ENCODE assay signal across 32 cellular contexts in the genomic region with DNA sequence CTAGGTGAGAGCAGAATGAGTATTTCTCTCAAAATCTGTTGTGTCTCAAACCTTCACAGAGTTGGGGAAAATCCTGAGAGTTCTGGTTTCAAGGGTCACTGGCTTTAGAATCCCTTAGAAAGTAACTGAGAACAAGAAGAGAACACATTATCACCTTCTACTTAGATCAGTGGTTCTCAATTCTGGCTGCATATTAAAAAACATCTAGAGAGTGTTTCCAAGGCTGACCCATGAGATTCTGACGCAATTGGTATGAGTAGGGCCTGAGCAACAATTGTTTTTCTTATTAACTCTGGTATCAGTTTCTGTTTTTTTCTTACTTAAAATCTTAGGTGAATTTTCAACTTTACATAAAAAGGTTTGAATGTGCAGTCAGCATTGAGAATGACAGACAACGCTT.
"Had no signal": no experiment of that assay in that cellular context is flagged by ENCODE, and none has a peak within 500 bp of the region (broad histone marks: within the 10 kb centered on the region; RNA-seq: fewer than 3 reads in every experiment).

No MANE protein-coding gene starts in this region.

- H3K4me3 Mint-ChIP-seq: activated CD4-positive, alpha-beta memory T cell treated with anti-CD3 and anti-CD28 coated beads for 36 hours; activated CD4-positive, alpha-beta T cell treated with anti-CD3 and anti-CD28 coated beads for 36 hours; activated CD4-positive, alpha-beta T cell treated with anti-CD3 and anti-CD28 coated beads, Interleukin-2, amount 10 ng/mL, durations not matched to agents 24 days and 14 days; activated CD8-positive, alpha-beta memory T cell treated with anti-CD3 and anti-CD28 coated beads, Interleukin-2, amount 10 ng/mL, durations not matched to agents 7 days and 5 days; activated CD8-positive, alpha-beta T cell treated with anti-CD3 and anti-CD28 coated beads, Interleukin-2, amount 10 ng/mL, durations not matched to agents 7 days and 5 days; activated naive CD4-positive, alpha-beta T cell treated with anti-CD3 and anti-CD28 coated beads, Interleukin-2, amount 10 ng/mL, durations not matched to agents 7 days and 5 days; activated naive CD8-positive, alpha-beta T cell treated with anti-CD3 and anti-CD28 coated beads, Interleukin-2, amount 10 ng/mL, durations not matched to agents 7 days and 5 days; activated T-helper 1 cell treated with anti-CD3 and anti-CD28 coated beads, Interleukin-12 subunit alpha, Interleukin-12 subunit beta, Interleukin-2, Interleukin-4 antibody, amounts not matched to agents 30 ng/mL and 10 ng/mL and 1 ng/mL, durations not matched to agents 14 hours and 24 hours and 36 hours; central memory CD8-positive, alpha-beta T cell had no signal

- H3K27ac ChIP-seq: ascending aorta, brain microvascular endothelial cell, epithelial cell of prostate, esophagus squamous epithelium had no signal

- H3K4me3 ChIP-seq: ascending aorta, esophagus squamous epithelium had no signal

- DNase-seq: activated CD4-positive, alpha-beta memory T cell treated with anti-CD3 and anti-CD28 coated beads for 36 hours; activated CD4-positive, alpha-beta T cell treated with anti-CD3 and anti-CD28 coated beads for 36 hours; activated CD4-positive, alpha-beta T cell treated with anti-CD3 and anti-CD28 coated beads, Interleukin-2, amount 10 ng/mL, durations not matched to agents 24 days and 14 days; activated CD4-positive, CD25-positive, alpha-beta regulatory T cell; activated CD4-positive, CD25-positive, alpha-beta regulatory T cell treated with anti-CD3 and anti-CD28 coated beads, Interleukin-2, amount 50 U/mL, for 72 hours; activated CD8-positive, alpha-beta memory T cell treated with anti-CD3 and anti-CD28 coated beads, Interleukin-2, amount 10 ng/mL, durations not matched to agents 7 days and 5 days; activated CD8-positive, alpha-beta memory T cell treated with anti-CD3 and anti-CD28 coated beads, Interleukin-2, amount 50 U/mL, for 4 hours; activated CD8-positive, alpha-beta T cell treated with anti-CD3 and anti-CD28 coated beads, Interleukin-2, amount 10 ng/mL, durations not matched to agents 7 days and 5 days; activated gamma-delta T cell; activated naive CD4-positive, alpha-beta T cell; activated naive CD4-positive, alpha-beta T cell treated with anti-CD3 and anti-CD28 coated beads, Interleukin-2, amount 10 ng/mL, durations not matched to agents 7 days and 5 days; activated naive CD8-positive, alpha-beta T cell treated with anti-CD3 and anti-CD28 coated beads, Interleukin-2, amount 10 ng/mL, durations not matched to agents 7 days and 5 days; activated T-cell treated with anti-CD3 and anti-CD28 coated beads, Interleukin-2, amount 50 U/mL, for 1 hour; activated T-cell treated with anti-CD3 and anti-CD28 coated beads, Interleukin-2, amount 50 U/mL, for 48 hours; brain microvascular endothelial cell; cortex of kidney; dermis blood vessel endothelial cell; effector CD4-positive, alpha-beta T cell; esophagus squamous epithelium; foreskin fibroblast; head of caudate nucleus; T-helper 2 cell had no signal

- FAIRE-seq: bronchial epithelial cell, endometrium, endothelial cell of umbilical vein, frontal cortex had no signal

- H3K27ac Mint-ChIP-seq: activated CD4-positive, alpha-beta memory T cell treated with anti-CD3 and anti-CD28 coated beads for 36 hours; activated CD4-positive, alpha-beta T cell treated with anti-CD3 and anti-CD28 coated beads for 36 hours; activated CD4-positive, alpha-beta T cell treated with anti-CD3 and anti-CD28 coated beads, Interleukin-2, amount 10 ng/mL, durations not matched to agents 24 days and 14 days; activated CD8-positive, alpha-beta memory T cell treated with anti-CD3 and anti-CD28 coated beads, Interleukin-2, amount 10 ng/mL, durations not matched to agents 7 days and 5 days; activated CD8-positive, alpha-beta T cell treated with anti-CD3 and anti-CD28 coated beads, Interleukin-2, amount 10 ng/mL, durations not matched to agents 7 days and 5 days; activated naive CD4-positive, alpha-beta T cell treated with anti-CD3 and anti-CD28 coated beads, Interleukin-2, amount 10 ng/mL, durations not matched to agents 7 days and 5 days; activated naive CD4-positive, alpha-beta T cell treated with anti-CD3 and anti-CD28 coated beads, Interleukin-2, amount 50 U/mL, for 72 hours; activated naive CD8-positive, alpha-beta T cell treated with anti-CD3 and anti-CD28 coated beads, Interleukin-2, amount 10 ng/mL, durations not matched to agents 7 days and 5 days; activated T-helper 1 cell treated with anti-CD3 and anti-CD28 coated beads, Interleukin-12 subunit alpha, Interleukin-12 subunit beta, Interleukin-2, Interleukin-4 antibody, amounts not matched to agents 30 ng/mL and 10 ng/mL and 1 ng/mL, durations not matched to agents 14 hours and 24 hours and 36 hours; activated T-helper 2 cell treated with anti-CD3 and anti-CD28 coated beads, Interferon-gamma antibody, Interleukin-2, Interleukin-4, amounts not matched to agents 10 μg/mL and 5 μg/mL and 100 μg/mL, durations not matched to agents 14 hours and 24 hours and 36 hours had no signal

- H3K4me1 ChIP-seq: ascending aorta had no signal

- H3K27me3 Mint-ChIP-seq: activated CD4-positive, alpha-beta memory T cell treated with anti-CD3 and anti-CD28 coated beads for 36 hours; activated CD4-positive, alpha-beta T cell treated with anti-CD3 and anti-CD28 coated beads for 36 hours; activated CD4-positive, alpha-beta T cell treated with anti-CD3 and anti-CD28 coated beads, Interleukin-2, amount 10 ng/mL, durations not matched to agents 24 days and 14 days; central memory CD8-positive, alpha-beta T cell had no signal

- H3K9me3 ChIP-seq: ascending aorta, esophagus squamous epithelium had no signal

- ATAC-seq: activated CD4-positive, alpha-beta T cell treated with anti-CD3 and anti-CD28 coated beads for 36 hours; activated CD8-positive, alpha-beta memory T cell treated with anti-CD3 and anti-CD28 coated beads, Interleukin-2, amount 10 ng/mL, durations not matched to agents 7 days and 5 days; activated CD8-positive, alpha-beta T cell treated with anti-CD3 and anti-CD28 coated beads, Interleukin-2, amount 10 ng/mL, durations not matched to agents 7 days and 5 days; activated naive CD4-positive, alpha-beta T cell treated with anti-CD3 and anti-CD28 coated beads, Interleukin-2, amount 50 U/mL, for 72 hours had no signal

- H3K36me3 ChIP-seq: ascending aorta, brain microvascular endothelial cell, esophagus squamous epithelium had no signal

- H3K27me3 ChIP-seq: ascending aorta, brain microvascular endothelial cell, esophagus squamous epithelium had no signal

- H3K9me3 Mint-ChIP-seq: activated CD4-positive, alpha-beta memory T cell treated with anti-CD3 and anti-CD28 coated beads for 36 hours; activated CD4-positive, alpha-beta T cell treated with anti-CD3 and anti-CD28 coated beads, Interleukin-2, amount 10 ng/mL, durations not matched to agents 24 days and 14 days; activated naive CD4-positive, alpha-beta T cell treated with anti-CD3 and anti-CD28 coated beads, Interleukin-2, amount 10 ng/mL, durations not matched to agents 7 days and 5 days; activated naive CD4-positive, alpha-beta T cell treated with anti-CD3 and anti-CD28 coated beads, Interleukin-2, amount 50 U/mL, for 72 hours; activated naive CD8-positive, alpha-beta T cell treated with anti-CD3 and anti-CD28 coated beads, Interleukin-2, amount 10 ng/mL, durations not matched to agents 7 days and 5 days; activated T-helper 1 cell treated with anti-CD3 and anti-CD28 coated beads, Interleukin-12 subunit alpha, Interleukin-12 subunit beta, Interleukin-2, Interleukin-4 antibody, amounts not matched to agents 30 ng/mL and 10 ng/mL and 1 ng/mL, durations not matched to agents 14 hours and 24 hours and 36 hours; activated T-helper 2 cell treated with anti-CD3 and anti-CD28 coated beads, Interferon-gamma antibody, Interleukin-2, Interleukin-4, amounts not matched to agents 10 μg/mL and 5 μg/mL and 100 μg/mL, durations not matched to agents 14 hours and 24 hours and 36 hours; central memory CD8-positive, alpha-beta T cell had no signal

- H3K36me3 Mint-ChIP-seq: activated CD4-positive, alpha-beta memory T cell treated with anti-CD3 and anti-CD28 coated beads for 36 hours; activated CD8-positive, alpha-beta memory T cell treated with anti-CD3 and anti-CD28 coated beads, Interleukin-2, amount 10 ng/mL, durations not matched to agents 7 days and 5 days; activated naive CD4-positive, alpha-beta T cell treated with anti-CD3 and anti-CD28 coated beads, Interleukin-2, amount 10 ng/mL, durations not matched to agents 7 days and 5 days; activated naive CD4-positive, alpha-beta T cell treated with anti-CD3 and anti-CD28 coated beads, Interleukin-2, amount 50 U/mL, for 72 hours; activated naive CD8-positive, alpha-beta T cell treated with anti-CD3 and anti-CD28 coated beads, Interleukin-2, amount 10 ng/mL, durations not matched to agents 7 days and 5 days had no signal
